ENCODE assay signal across 2 cellular contexts in genomic region chr6:134584809-134585528, GRCh38.
A peak's percentile ranks its signal among the peaks of the same experiment; 100 is the strongest.
TF ChIP-seq lines count a peak whose summit lies in the region.

No MANE protein-coding gene starts in this region.

TF ChIP-seq in IMR-90, 13 proteins besides CTCF, POLR2A, EP300 and RAD21:
- TF ChIP-seq CHD1 (IDR thresholded peaks at IDR 0.05; ENCODE audit: low read depth, low read length): no peak

TF ChIP-seq in K562, 482 proteins besides CTCF, POLR2A, EP300 and RAD21:
- TF ChIP-seq PREB (CRISPR knock-in tag; IDR thresholded peaks at IDR 0.05) (0 out of 2 replicates have a peak, but pooled peaks have one; percentile 38), FOXJ2 (tag; IDR thresholded peaks at IDR 0.05) (peak; percentile 96), NR3C1 (CRISPR knock-in tag; IDR thresholded peaks at IDR 0.05) (no peak), FOXA3 (CRISPR knock-in tag; conservative IDR thresholded peaks at IDR 0.05 in 1 of 2, IDR thresholded peaks at IDR 0.05 in 1 of 2) (peak in 1 of 2 experiments; percentile 23; a peak in 1 of 4 replicates)
